18 cellular contexts compared by ENCODE assay signal in genomic region chr2:63874204-63875134, GRCh38. TPM values are rescaled to one million over a fixed set of nuclear protein-coding genes. Genes with fewer than 3 reads are reported as not detected.
DNase-seq lines count a peak whose midpoint lies in the region; ATAC-seq and TF ChIP-seq lines count a peak whose summit lies in the region.
"Had no signal": no experiment of that assay in that cellular context is flagged by ENCODE, and none has a peak within 500 bp of the region (broad histone marks: within the 10 kb centered on the region; RNA-seq: fewer than 3 reads in every experiment).

No MANE protein-coding gene starts in this region.

- H3K9me3 ChIP-seq in right cardiac atrium (ENCODE audit: control insufficient read depth, low read length): no peaks in the 10 kb centered on the region
- H3K9me3 ChIP-seq in left lung: no peaks in the 10 kb centered on the region
- H3K9me3 ChIP-seq: uterus had no signal

- intact Hi-C loops in right cardiac atrium (cut with DNase I) (no loop called here), cardiac septum (cut with DNase I) (no loop called here), left lung (cut with DNase I) (no loop called here)

- H3K4me1 ChIP-seq in right cardiac atrium (ENCODE audit: control insufficient read depth, insufficient read depth, low read length): peaks cover 10% of the 10 kb centered on the region
- H3K4me1 ChIP-seq in left lung: peaks cover 10 to 31% of the 10 kb centered on the region in 2 donors
- H3K4me1 ChIP-seq: uterus had no signal

- no peak for ATAC-seq in right cardiac atrium
- no peak for ATAC-seq in left lung

- H3K36me3 ChIP-seq in left lung: peaks cover 0 to 28% of the 10 kb centered on the region in 2 donors
- H3K36me3 ChIP-seq: uterus had no signal

- H3K27ac ChIP-seq in right cardiac atrium (ENCODE audit: low read length) (peak overlapping the region; percentile 19), angular gyrus (ENCODE audit: low read depth, low read length) (peak overlapping the region; percentile 39), left lung (peak overlapping the region; percentile 4 to 40)
- H3K27ac ChIP-seq: brain microvascular endothelial cell, uterus had no signal

- H3K27me3 ChIP-seq in right cardiac atrium (ENCODE audit: control insufficient read depth, insufficient read depth) (no peaks in the 10 kb centered on the region), left lung (no peaks in the 10 kb centered on the region)
- H3K27me3 ChIP-seq: brain microvascular endothelial cell, neural progenitor cell, uterus had no signal

- DNase-seq in right cardiac atrium: no peak
- DNase-seq in cardiac septum (ENCODE audit: low spot score): no peak
- no peak for DNase-seq in left lung
- no peak for DNase-seq in NOMO-1 treated with DMSO at 0.1 percent for 48 hours (lab: John Stamatoyannopoulos, UW; ENCODE audit: unreplicated experiment)
- no peak for DNase-seq in stimulated activated CD4-positive, alpha-beta T cell treated with anti-CD3 and anti-CD28 coated beads, Interleukin-2, amount 100 ng/mL, for 24 hours
- DNase-seq in globus pallidus (ENCODE audit: low spot score): no peak
- DNase-seq in SIG-M5 treated with dmso at 0.1 percent for 504 hours (lab: John Stamatoyannopoulos, UW; ENCODE audit: unreplicated experiment): no peak
- DNase-seq: activated CD8-positive, alpha-beta memory T cell treated with anti-CD3 and anti-CD28 coated beads, Interleukin-2, amount 50 U/mL, for 4 hours; brain microvascular endothelial cell; KG1; NCI-H1092; NCI-H524; SHP77 treated with DMSO at 0.1 percent for 48 hours; stimulated activated CD4-positive, alpha-beta T cell treated with anti-CD3 and anti-CD28 coated beads, Interleukin-15, amount 100 ng/mL, for 24 hours; stimulated activated naive CD4-positive, alpha-beta T cell treated with Interleukin-2 at 50 U/mL for 16 hours; uterus had no signal

- H3K4me3 ChIP-seq in right cardiac atrium (ENCODE audit: low read length): no peak overlapping the region
- H3K4me3 ChIP-seq in left lung: no peak overlapping the region
- H3K4me3 ChIP-seq: neural progenitor cell, uterus had no signal

- TF ChIP-seq CTCF in left lung (IDR thresholded peaks at IDR 0.05): no peak

- 94% methylated on average over 5 of the region's 5 CpGs for WGBS in right cardiac atrium

RNA-seq across cellular contexts. Expression of gene UGP2, which starts 32.8 kb away (rescaled TPM):
- total RNA-seq in right cardiac atrium (100 to 1,000 TPM; 225 to 276 (median 273) TPM), cardiac septum (327 TPM), left lung (100 to 1,000 TPM; 150 to 165 TPM)
- polyA plus RNA-seq in right cardiac atrium: 210 TPM
